ENCODE assay signal across 10 cellular contexts in genomic region chr14:104882325-104882973, GRCh38. TPM values are rescaled to one million over a fixed set of nuclear protein-coding genes. Genes with fewer than 3 reads are reported as not detected.
DNase-seq lines count a peak whose midpoint lies in the region; ATAC-seq and TF ChIP-seq lines count a peak whose summit lies in the region.
"Had no signal": no experiment of that assay in that cellular context is flagged by ENCODE, and none has a peak within 500 bp of the region (broad histone marks: within the 10 kb centered on the region; RNA-seq: fewer than 3 reads in every experiment).

No MANE protein-coding gene starts in this region.

- no peak for TF ChIP-seq CTCF in hepatocyte (IDR thresholded peaks at IDR 0.05; ENCODE audit: poor library complexity)

- H3K27ac ChIP-seq in hepatocyte: no peak overlapping the region
- H3K27ac ChIP-seq in mesenchymal stem cell (ENCODE audit: low read length, poor library complexity, severe bottlenecking): no peak overlapping the region

- no peak overlapping the region for H3K4me3 ChIP-seq in hepatocyte
- H3K4me3 ChIP-seq in mesenchymal stem cell (ENCODE audit: insufficient read depth in 1 of 2, low read depth in 1 of 2, low read length in 2 of 2): no peak overlapping the region
- H3K4me3 ChIP-seq: cardiac muscle cell had no signal

- H4K8ac ChIP-seq in mesenchymal stem cell (ENCODE audit: low read length): no peak overlapping the region

- H2BK5ac ChIP-seq in mesenchymal stem cell (ENCODE audit: low read depth, low read length, poor library complexity, severe bottlenecking): no peak overlapping the region

- H3K36me3 ChIP-seq in hepatocyte (replicated peaks; ENCODE audit: insufficient read depth, low read depth) (no peaks in the 10 kb centered on the region), mesenchymal stem cell (ENCODE audit: control insufficient read depth in 1 of 2, insufficient read depth in 2 of 2, low read depth in 1 of 2, low read length in 2 of 2) (peaks cover 37 to 96% of the 10 kb centered on the region in 2 experiments)

- no peak overlapping the region for H4K91ac ChIP-seq in mesenchymal stem cell (ENCODE audit: low read length)

- peak overlapping the region in 1 of 2 experiments; percentile 57 for H3K14ac ChIP-seq in mesenchymal stem cell (ENCODE audit: low read length in 2 of 2)

- H2BK15ac ChIP-seq in mesenchymal stem cell (ENCODE audit: low read depth, poor library complexity, severe bottlenecking): no peak overlapping the region

- H3K27me3 ChIP-seq in hepatocyte: no peaks in the 10 kb centered on the region
- H3K27me3 ChIP-seq in mesenchymal stem cell (ENCODE audit: control insufficient read depth in 1 of 2, insufficient read depth in 1 of 2, low read length in 2 of 2): no peaks in the 10 kb centered on the region
- H3K27me3 ChIP-seq: cardiac muscle cell had no signal

- H3K4me1 ChIP-seq in hepatocyte (ENCODE audit: insufficient read depth): no peaks in the 10 kb centered on the region
- peaks cover 8% of the 10 kb centered on the region for H3K4me1 ChIP-seq in mesenchymal stem cell (ENCODE audit: control insufficient read depth, insufficient read depth, low read depth, low read length)

- no peak overlapping the region for H2BK120ac ChIP-seq in mesenchymal stem cell (ENCODE audit: low read depth, low read length)

- no peak overlapping the region for H3K18ac ChIP-seq in mesenchymal stem cell (ENCODE audit: low read depth in 1 of 2, low read length in 2 of 2)

- H3K4me2 ChIP-seq in hepatocyte (no peak overlapping the region), mesenchymal stem cell (ENCODE audit: low read length, poor library complexity, severe bottlenecking) (no peak overlapping the region)

- H3K23ac ChIP-seq in mesenchymal stem cell (ENCODE audit: low read length in 2 of 2): no peak overlapping the region

- no peak overlapping the region for H2BK12ac ChIP-seq in mesenchymal stem cell (ENCODE audit: low read length in 2 of 2)

- H3K9me3 ChIP-seq in hepatocyte (ENCODE audit: low read depth) (no peaks in the 10 kb centered on the region), mesenchymal stem cell (ENCODE audit: control insufficient read depth, low read length) (no peaks in the 10 kb centered on the region)

- WGBS in hepatocyte (ENCODE audit: low lambda C conversion rate, missing lambda C conversion rate): 73% methylated on average over 12 of the region's 13 CpGs
- 76% methylated on average over 13 of the region's 13 CpGs for WGBS in mesenchymal stem cell

- peak; percentile 53 for DNase-seq in stimulated activated CD4-positive, alpha-beta T cell treated with anti-CD3 and anti-CD28 coated beads, Interleukin-15, amount 100 ng/mL, for 24 hours
- no peak for DNase-seq in stimulated activated CD4-positive, alpha-beta T cell treated with anti-CD3 and anti-CD28 coated beads, Interleukin-12 subunit alpha, Interleukin-12 subunit beta, amount 100 ng/mL, for 4 hours
- peak; percentile 71 for DNase-seq in RPMI8226
- DNase-seq in hepatocyte (ENCODE audit: low spot score): peak; percentile 75
- DNase-seq in AG20443 (ENCODE audit: low spot score): no peak
- DNase-seq in dermis blood vessel endothelial cell: no peak
- DNase-seq in mesenchymal stem cell: no peak
- DNase-seq: midbrain had no signal

- H4K20me1 ChIP-seq in hepatocyte (ENCODE audit: insufficient read depth, poor library complexity, severe bottlenecking): no peaks in the 10 kb centered on the region

- H3K79me1 ChIP-seq in mesenchymal stem cell (replicated peaks; ENCODE audit: low read length, poor library complexity, severe bottlenecking): peaks cover 29% of the 10 kb centered on the region

- no peak overlapping the region for H3K4ac ChIP-seq in mesenchymal stem cell (ENCODE audit: low read depth in 1 of 2, low read length in 2 of 2)

- H3K9me2 ChIP-seq in hepatocyte (replicated peaks; ENCODE audit: insufficient read depth): no peaks in the 10 kb centered on the region

- H2AK5ac ChIP-seq in mesenchymal stem cell (ENCODE audit: low read length, severe bottlenecking): no peak overlapping the region

- ATAC-seq in GM18861 (IDR thresholded peaks at IDR 0.05; ENCODE audit: unreplicated experiment): no peak

- no peaks in the 10 kb centered on the region for H3K79me2 ChIP-seq in hepatocyte

- H2AFZ ChIP-seq in hepatocyte (no peak overlapping the region), mesenchymal stem cell (ENCODE audit: low read depth, low read length) (no peak overlapping the region)

- H3K9ac ChIP-seq in mesenchymal stem cell (ENCODE audit: low read length): no peak overlapping the region

RNA-seq across cellular contexts. Expression of gene CEP170B, which starts 17.4 kb away (rescaled TPM):
- total RNA-seq in hepatocyte (12.0 and 20.3 TPM in 2 replicates), dermis blood vessel endothelial cell (9.0 and 12.3 TPM in 2 replicates)
- 7.6 and 9.5 TPM in 2 replicates for polyA plus RNA-seq in hepatocyte
- polyA plus RNA-seq in mesenchymal stem cell (2013, experiment 1 of 2): 11.4 TPM
- polyA plus RNA-seq in mesenchymal stem cell (2013, experiment 2 of 2): 11.1 TPM

RNA-seq across cellular contexts. Expression of gene PLD4, which starts 42.2 kb away (rescaled TPM):
- total RNA-seq in hepatocyte: not detected in 2 replicates
- 0.77 and 1.1 TPM in 2 replicates for polyA plus RNA-seq in hepatocyte
- total RNA-seq in dermis blood vessel endothelial cell: under 0.01 and 0.05 TPM in 2 replicates
- 0.01 TPM for polyA plus RNA-seq in mesenchymal stem cell (2013, experiment 1 of 2)
- polyA plus RNA-seq in mesenchymal stem cell (2013, experiment 2 of 2): not detected

Comparison
In these comparisons a context has a peak if more than half of its experiments do, and no peak if none do; other contexts are left out.
1. DNase-seq: peak in stimulated activated CD4-positive, alpha-beta T cell treated with anti-CD3 and anti-CD28 coated beads, Interleukin-15, amount 100 ng/mL, for 24 hours (single experiment), RPMI8226 (single experiment) and hepatocyte (single experiment); none in stimulated activated CD4-positive, alpha-beta T cell treated with anti-CD3 and anti-CD28 coated beads, Interleukin-12 subunit alpha, Interleukin-12 subunit beta, amount 100 ng/mL, for 4 hours (single experiment), AG20443 (single experiment), dermis blood vessel endothelial cell (single experiment) and mesenchymal stem cell (single experiment).